Comparison of ENCODE assay signal across 8 cellular contexts in the genomic region with DNA sequence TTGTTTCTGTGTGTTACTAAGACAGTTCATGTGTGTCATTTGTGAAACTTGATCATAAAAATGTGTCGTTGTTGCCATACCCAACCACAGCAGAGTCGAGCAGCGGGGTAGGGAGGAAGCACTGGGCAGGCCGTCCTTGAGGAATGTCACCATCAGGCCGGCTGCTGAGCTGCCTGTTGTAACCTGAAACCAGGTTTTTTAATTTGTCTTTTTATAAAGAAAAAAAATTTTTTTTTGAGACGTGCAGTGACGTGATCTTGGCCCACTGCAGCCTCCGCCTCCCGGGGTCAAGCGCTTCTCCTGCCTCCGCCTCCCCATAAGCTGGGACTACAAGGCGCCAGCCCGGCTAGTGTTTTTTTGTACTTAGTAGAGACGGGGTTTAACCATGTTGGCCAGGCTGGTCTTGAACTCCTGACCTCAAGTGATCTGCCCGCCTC. TPM values are rescaled to one million over a fixed set of nuclear protein-coding genes. Genes with fewer than 3 reads are reported as not detected.
DNase-seq lines count a peak whose midpoint lies in the region; ATAC-seq and TF ChIP-seq lines count a peak whose summit lies in the region.

No MANE protein-coding gene starts in this region.

- H3K9ac ChIP-seq in Karpas-422 (ENCODE audit: low read length): peak overlapping the region; percentile 98

- H3K36me3 ChIP-seq in Karpas-422 (ENCODE audit: insufficient read depth, low read length): peaks cover 26% of the 10 kb centered on the region
- H3K36me3 ChIP-seq in body of pancreas (replicated peaks in 1 of 2; ENCODE audit: insufficient read depth in 1 of 2, low read depth in 2 of 2): no peaks in the 10 kb centered on the region

- intact Hi-C loops in body of pancreas (cut with DNase I): loop anchor here (10.0 kb wide), 1 partner anchor 54 kb away; no protein-coding TSS in a partner anchor

- DNase-seq in CD1c-positive myeloid dendritic cell (ENCODE audit: extremely low spot score) (peak; percentile 27), Karpas-422 (peak; percentile 67), body of pancreas (peak; percentile 51 to 65 (median 56)), substantia nigra (lab: John Stamatoyannopoulos, UW) (peak in 1 of 49 donors; percentile 52), OCI-M2 (lab: John Stamatoyannopoulos, UW; ENCODE audit: unreplicated experiment) (no peak)
- DNase-seq in activated effector memory CD4-positive, alpha-beta T cell treated with anti-CD3 and anti-CD28 coated beads, Interleukin-2, amount 50 U/mL, for 16 hours: no peak

- peaks cover 45% of the 10 kb centered on the region for H3K79me2 ChIP-seq in Karpas-422 (ENCODE audit: low read length)

- H2AFZ ChIP-seq in Karpas-422 (ENCODE audit: low read length): peak overlapping the region; percentile 81; the same call in 1 of the 2 replicates

- peak; percentile 12 for ATAC-seq in GM19328 (IDR thresholded peaks at IDR 0.05; ENCODE audit: unreplicated experiment)
- ATAC-seq in body of pancreas: peak; percentile 63

- no peaks in the 10 kb centered on the region for H3K9me2 ChIP-seq in Karpas-422 (replicated peaks; ENCODE audit: insufficient read depth, low read length)

- 14 to 16% methylated on average over 15 of the region's 15 CpGs for WGBS in body of pancreas, 2 donors

- H3K27me3 ChIP-seq in Karpas-422 (ENCODE audit: low read length): no peaks in the 10 kb centered on the region
- H3K27me3 ChIP-seq in body of pancreas: no peaks in the 10 kb centered on the region
- H3K27me3 ChIP-seq in layer of hippocampus (ENCODE audit: control insufficient read depth, insufficient read depth, low read length): no peaks in the 10 kb centered on the region

- H3K27ac ChIP-seq in Karpas-422 (ENCODE audit: low read length) (peak overlapping the region; percentile 78), body of pancreas (peak overlapping the region; percentile 92 to 98 (median 96)), layer of hippocampus (ENCODE audit: low read depth, low read length) (peak overlapping the region; percentile 94), substantia nigra (ENCODE audit: low read depth, low read length, poor library complexity, severe bottlenecking) (peak overlapping the region; percentile 72)

- no peak for TF ChIP-seq POLR2A in body of pancreas (IDR thresholded peaks at IDR 0.05)

- peaks cover 24% of the 10 kb centered on the region for H3K4me1 ChIP-seq in Karpas-422 (ENCODE audit: low read length)
- H3K4me1 ChIP-seq in body of pancreas: peaks cover 27% of the 10 kb centered on the region

- H4K20me1 ChIP-seq in Karpas-422 (ENCODE audit: insufficient read depth, low read depth, low read length): peaks cover 38% of the 10 kb centered on the region

- peak in 1 of 7 experiments; percentile 6 for TF ChIP-seq CTCF in body of pancreas (IDR thresholded peaks at IDR 0.05)

- H3K4me3 ChIP-seq in Karpas-422 (ENCODE audit: low read length): peak overlapping the region; percentile 71
- peak overlapping the region; percentile 90 to 92 for H3K4me3 ChIP-seq in body of pancreas

- H3K9me3 ChIP-seq in Karpas-422 (ENCODE audit: low read length) (no peaks in the 10 kb centered on the region), body of pancreas (no peaks in the 10 kb centered on the region)

- H3K4me2 ChIP-seq in Karpas-422 (ENCODE audit: low read depth, low read length, poor library complexity, severe bottlenecking): peak overlapping the region; percentile 82

RNA-seq across cellular contexts. Expression of gene TXNL4A, which starts 0.6 kb away (rescaled TPM):
- total RNA-seq in Karpas-422 (2014; rRNA removed; shearing (Covaris generic); ENCODE audit: low replicate concordance): 128 and 186 TPM in 2 replicates
- 10 to 100 TPM; 11.2 to 13.5 TPM for total RNA-seq in body of pancreas

RNA-seq across cellular contexts. Expression of gene HSBP1L1, which starts 24.5 kb away (rescaled TPM):
- total RNA-seq in Karpas-422 (2014; rRNA removed; shearing (Covaris generic); ENCODE audit: low replicate concordance): 11.4 and 21.3 TPM in 2 replicates
- total RNA-seq in body of pancreas: 10 to 100 TPM; 14.8 to 22.1 TPM

RNA-seq across cellular contexts. Expression of gene SLC66A2, which starts 37.5 kb away (rescaled TPM):
- 43.1 and 121 TPM in 2 replicates for total RNA-seq in Karpas-422 (2014; rRNA removed; shearing (Covaris generic); ENCODE audit: low replicate concordance)
- 10 to 100 TPM; 30.4 to 50.8 TPM for total RNA-seq in body of pancreas

RNA-seq across cellular contexts. Expression of gene RBFA, which starts 45.3 kb away (rescaled TPM):
- total RNA-seq in Karpas-422 (2014; rRNA removed; shearing (Covaris generic); ENCODE audit: low replicate concordance): 68.8 and 76.4 TPM in 2 replicates
- total RNA-seq in body of pancreas: 10 to 100 TPM in 1 of 2 donors, 1 to 10 TPM in 1; 9.9 to 16.6 TPM

Comparison
In these comparisons a context has a peak if more than half of its experiments do, and no peak if none do; other contexts are left out.
1. DNase-seq: peak in CD1c-positive myeloid dendritic cell (single experiment), Karpas-422 (single experiment) and body of pancreas (4 of 4); none in activated effector memory CD4-positive, alpha-beta T cell treated with anti-CD3 and anti-CD28 coated beads, Interleukin-2, amount 50 U/mL, for 16 hours (single experiment) and OCI-M2 (single experiment).
2. Peak in every context shown above with its lines, with median percentiles within 50 percentile points of each other: H3K27ac ChIP-seq.